ENCODE assay signal across 32 cellular contexts in the genomic region with DNA sequence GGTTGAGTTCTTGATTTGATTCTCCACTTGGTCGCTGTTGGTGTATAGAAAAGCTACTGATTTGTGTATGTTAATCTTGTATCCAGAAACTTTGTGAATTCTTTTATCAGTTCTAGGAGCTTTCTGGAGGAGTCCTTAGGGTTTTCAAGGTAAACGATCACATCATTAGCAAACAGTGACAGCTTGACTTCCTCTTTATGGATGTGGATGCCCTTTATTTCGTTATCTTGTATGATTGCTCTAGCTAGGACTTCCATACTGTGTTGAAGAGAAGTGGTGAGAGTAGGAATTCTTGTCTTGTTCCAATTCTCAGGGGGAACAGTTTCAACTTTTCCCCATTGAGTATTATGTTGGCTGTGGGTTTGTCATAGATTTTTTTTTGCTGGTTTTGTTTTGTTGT. TPM values are rescaled to one million over a fixed set of nuclear protein-coding genes. Genes with fewer than 3 reads are reported as not detected.
DNase-seq lines count a peak whose midpoint lies in the region; ATAC-seq and TF ChIP-seq lines count a peak whose summit lies in the region.
"Had no signal": no experiment of that assay in that cellular context is flagged by ENCODE, and none has a peak within 500 bp of the region (broad histone marks: within the 10 kb centered on the region; RNA-seq: fewer than 3 reads in every experiment).

No MANE protein-coding gene starts in this region.

- H3K36me3 ChIP-seq in CD8-positive, alpha-beta T cell (ENCODE audit: insufficient read depth, low read length), result peaks cover 3% of the 10 kb centered on the region
- H3K36me3 ChIP-seq in naive thymus-derived CD4-positive, alpha-beta T cell (ENCODE audit: control insufficient read depth in 2 of 3, insufficient read depth in 3 of 3, low read length in 3 of 3), result peaks cover 0 to 17% (median 0%) of the 10 kb centered on the region in 3 experiments
- H3K36me3 ChIP-seq: pancreas had no signal

- intact Hi-C loops in activated CD4-positive, alpha-beta T cell treated with anti-CD3 and anti-CD28 coated beads for 36 hours (cut with DNase I, micrococcal nuclease), result no loop called here
- intact Hi-C loops in CD8-positive, alpha-beta T cell (cut with DNase I, micrococcal nuclease), result no loop called here
- intact Hi-C loops in activated T-helper 2 cell treated with anti-CD3 and anti-CD28 coated beads, Interferon-gamma antibody, Interleukin-2, Interleukin-4, amounts not matched to agents 10 μg/mL and 5 μg/mL and 100 μg/mL, durations not matched to agents 14 hours and 24 hours and 36 hours (cut with micrococcal nuclease), result no loop called here
- intact Hi-C loops in naive thymus-derived CD4-positive, alpha-beta T cell (cut with micrococcal nuclease), result no loop called here

- H3K4me3 Mint-ChIP-seq in activated CD4-positive, alpha-beta T cell treated with anti-CD3 and anti-CD28 coated beads, Interleukin-2, amount 10 ng/mL, durations not matched to agents 7 days and 5 days, result no peak overlapping the region
- no peak overlapping the region for H3K4me3 Mint-ChIP-seq in activated CD4-positive, alpha-beta T cell treated with anti-CD3 and anti-CD28 coated beads for 36 hours
- no peak overlapping the region for H3K4me3 Mint-ChIP-seq in CD8-positive, alpha-beta T cell
- no peak overlapping the region for H3K4me3 Mint-ChIP-seq in activated T-helper 2 cell treated with anti-CD3 and anti-CD28 coated beads, Interferon-gamma antibody, Interleukin-2, Interleukin-4, amounts not matched to agents 10 μg/mL and 5 μg/mL and 100 μg/mL, durations not matched to agents 14 hours and 24 hours and 36 hours (ENCODE audit: low read depth)
- peak overlapping the region in 9 of 10 donors; percentile 6 to 60 (median 47) for H3K4me3 Mint-ChIP-seq in naive thymus-derived CD4-positive, alpha-beta T cell
- H3K4me3 Mint-ChIP-seq: activated CD8-positive, alpha-beta memory T cell treated with anti-CD3 and anti-CD28 coated beads, Interleukin-2, amount 10 ng/mL, durations not matched to agents 7 days and 5 days had no signal

- H3K27me3 Mint-ChIP-seq in activated CD4-positive, alpha-beta T cell treated with anti-CD3 and anti-CD28 coated beads, Interleukin-2, amount 10 ng/mL, durations not matched to agents 7 days and 5 days, result no peaks in the 10 kb centered on the region
- H3K27me3 Mint-ChIP-seq in activated CD4-positive, alpha-beta T cell treated with anti-CD3 and anti-CD28 coated beads for 36 hours, result no peaks in the 10 kb centered on the region
- no peaks in the 10 kb centered on the region for H3K27me3 Mint-ChIP-seq in CD8-positive, alpha-beta T cell (ENCODE audit: low read depth)
- H3K27me3 Mint-ChIP-seq in activated T-helper 2 cell treated with anti-CD3 and anti-CD28 coated beads, Interferon-gamma antibody, Interleukin-2, Interleukin-4, amounts not matched to agents 10 μg/mL and 5 μg/mL and 100 μg/mL, durations not matched to agents 14 hours and 24 hours and 36 hours (ENCODE audit: low read depth), result no peaks in the 10 kb centered on the region
- H3K27me3 Mint-ChIP-seq in naive thymus-derived CD4-positive, alpha-beta T cell, result no peaks in the 10 kb centered on the region
- H3K27me3 Mint-ChIP-seq: activated CD8-positive, alpha-beta memory T cell treated with anti-CD3 and anti-CD28 coated beads, Interleukin-2, amount 10 ng/mL, durations not matched to agents 7 days and 5 days had no signal

- no peak for DNase-seq in activated CD4-positive, alpha-beta T cell treated with anti-CD3 and anti-CD28 coated beads, Interleukin-2, amount 10 ng/mL, durations not matched to agents 7 days and 5 days
- no peak for DNase-seq in activated CD4-positive, alpha-beta T cell treated with anti-CD3 and anti-CD28 coated beads for 36 hours
- DNase-seq in CD8-positive, alpha-beta T cell, result no peak
- no peak for DNase-seq in activated T-helper 2 cell treated with anti-CD3 and anti-CD28 coated beads, Interferon-gamma antibody, Interleukin-2, Interleukin-4, amounts not matched to agents 10 μg/mL and 5 μg/mL and 100 μg/mL, durations not matched to agents 14 hours and 24 hours and 36 hours (ENCODE audit: low spot score)
- DNase-seq in naive thymus-derived CD4-positive, alpha-beta T cell, result no peak
- DNase-seq in NCI-H1694 treated with DMSO at 0.1 percent for 48 hours (lab: John Stamatoyannopoulos, UW), result no peak
- DNase-seq: activated CD4-positive, alpha-beta T cell treated with anti-CD3 and anti-CD28 coated beads for 1 hour; activated CD8-positive, alpha-beta memory T cell treated with anti-CD3 and anti-CD28 coated beads, Interleukin-2, amount 10 ng/mL, durations not matched to agents 7 days and 5 days; AML-193; brain microvascular endothelial cell; Caco-2; DMS79; effector memory CD4-positive, alpha-beta T cell; foreskin fibroblast; GDM1; heart left ventricle; IMR-90; kidney; midbrain; NCI-H1092 treated with DMSO at 0.1 percent for 48 hours; NCI-H187 treated with DMSO at 0.1 percent for 48 hours; NK-92 treated with Interleukin-12 subunit alpha and Interleukin-12 subunit beta, amount 100 ng/mL, for 24 hours; pancreas; SHP77 treated with DMSO at 0.1 percent for 48 hours; small intestine; stimulated activated CD8-positive, alpha-beta memory T cell treated with anti-CD3 and anti-CD28 coated beads, Interleukin-4, amount 100 ng/mL, for 48 hours; SW 1271 had no signal

- H3K27me3 ChIP-seq in CD8-positive, alpha-beta T cell (ENCODE audit: insufficient read depth, low read length), result no peaks in the 10 kb centered on the region
- H3K27me3 ChIP-seq in naive thymus-derived CD4-positive, alpha-beta T cell (ENCODE audit: control insufficient read depth in 2 of 2, insufficient read depth in 2 of 2, low read length in 2 of 2), result no peaks in the 10 kb centered on the region
- H3K27me3 ChIP-seq: brain microvascular endothelial cell, heart left ventricle, pancreas, tibial nerve had no signal

- no peak overlapping the region for H3K27ac ChIP-seq in CD8-positive, alpha-beta T cell (ENCODE audit: low read depth, low read length)
- H3K27ac ChIP-seq in naive thymus-derived CD4-positive, alpha-beta T cell (ENCODE audit: low read depth, low read length), result no peak overlapping the region
- H3K27ac ChIP-seq: A549, brain microvascular endothelial cell, heart left ventricle, pancreas, tibial nerve had no signal

- H3K4me3 ChIP-seq in CD8-positive, alpha-beta T cell (ENCODE audit: low read depth, low read length), result no peak overlapping the region
- no peak overlapping the region for H3K4me3 ChIP-seq in naive thymus-derived CD4-positive, alpha-beta T cell (ENCODE audit: low read length)
- H3K4me3 ChIP-seq: A549, heart left ventricle, pancreas, tibial nerve had no signal

- H3K9me3 Mint-ChIP-seq in activated CD4-positive, alpha-beta T cell treated with anti-CD3 and anti-CD28 coated beads, Interleukin-2, amount 10 ng/mL, durations not matched to agents 7 days and 5 days, result peaks cover 6% of the 10 kb centered on the region
- H3K9me3 Mint-ChIP-seq in activated CD4-positive, alpha-beta T cell treated with anti-CD3 and anti-CD28 coated beads for 36 hours (ENCODE audit: low read depth), result no peaks in the 10 kb centered on the region
- H3K9me3 Mint-ChIP-seq in CD8-positive, alpha-beta T cell, result no peaks in the 10 kb centered on the region
- H3K9me3 Mint-ChIP-seq in activated T-helper 2 cell treated with anti-CD3 and anti-CD28 coated beads, Interferon-gamma antibody, Interleukin-2, Interleukin-4, amounts not matched to agents 10 μg/mL and 5 μg/mL and 100 μg/mL, durations not matched to agents 14 hours and 24 hours and 36 hours, result no peaks in the 10 kb centered on the region
- H3K9me3 Mint-ChIP-seq in naive thymus-derived CD4-positive, alpha-beta T cell, result peaks cover 0 to 2% (median 0%) of the 10 kb centered on the region in 11 donors

- CTCF ChIA-PET in activated CD4-positive, alpha-beta T cell treated with anti-CD3 and anti-CD28 coated beads, Interleukin-2, amount 10 ng/mL, durations not matched to agents 7 days and 5 days (lab: Charles Lee), result interaction anchor here (1.8 kb wide), 1 partner anchor 11 kb away, joined by 4 read pairs; no protein-coding TSS in a partner anchor
- CTCF ChIA-PET in activated CD4-positive, alpha-beta T cell treated with anti-CD3 and anti-CD28 coated beads for 36 hours (lab: Charles Lee), result interaction anchor here (0.6 to 1.1 kb wide), 4 partner anchors 13 to 281 kb away, joined by 3 to 4 read pairs (median 3); partner anchors contain the start of genes MPHOSPH9 and MTRFR
- CTCF ChIA-PET in CD8-positive, alpha-beta T cell (lab: Charles Lee), result interaction anchor here (1.2 kb wide), 1 partner anchor 10 kb away, joined by 3 read pairs; no protein-coding TSS in a partner anchor
- CTCF ChIA-PET in naive thymus-derived CD4-positive, alpha-beta T cell (lab: Charles Lee), result interaction anchor here (0.7 kb wide), 1 partner anchor 13 kb away, joined by 3 read pairs; the partner anchor contains the start of gene MPHOSPH9

- H3K27ac Mint-ChIP-seq in activated CD4-positive, alpha-beta T cell treated with anti-CD3 and anti-CD28 coated beads, Interleukin-2, amount 10 ng/mL, durations not matched to agents 7 days and 5 days, result peak overlapping the region; percentile 55
- H3K27ac Mint-ChIP-seq in activated CD4-positive, alpha-beta T cell treated with anti-CD3 and anti-CD28 coated beads for 36 hours, result no peak overlapping the region
- H3K27ac Mint-ChIP-seq in CD8-positive, alpha-beta T cell, result peak overlapping the region; percentile 76
- peak overlapping the region; percentile 0 for H3K27ac Mint-ChIP-seq in activated T-helper 2 cell treated with anti-CD3 and anti-CD28 coated beads, Interferon-gamma antibody, Interleukin-2, Interleukin-4, amounts not matched to agents 10 μg/mL and 5 μg/mL and 100 μg/mL, durations not matched to agents 14 hours and 24 hours and 36 hours
- peak overlapping the region; percentile 3 to 90 (median 81) for H3K27ac Mint-ChIP-seq in naive thymus-derived CD4-positive, alpha-beta T cell
- H3K27ac Mint-ChIP-seq: activated CD8-positive, alpha-beta memory T cell treated with anti-CD3 and anti-CD28 coated beads, Interleukin-2, amount 10 ng/mL, durations not matched to agents 7 days and 5 days had no signal

- H3K36me3 Mint-ChIP-seq in activated CD4-positive, alpha-beta T cell treated with anti-CD3 and anti-CD28 coated beads, Interleukin-2, amount 10 ng/mL, durations not matched to agents 7 days and 5 days (ENCODE audit: low read depth), result peaks cover 61% of the 10 kb centered on the region
- peaks cover 46% of the 10 kb centered on the region for H3K36me3 Mint-ChIP-seq in activated CD4-positive, alpha-beta T cell treated with anti-CD3 and anti-CD28 coated beads for 36 hours (ENCODE audit: low read depth)
- peaks cover 55% of the 10 kb centered on the region for H3K36me3 Mint-ChIP-seq in CD8-positive, alpha-beta T cell
- peaks cover 65% of the 10 kb centered on the region for H3K36me3 Mint-ChIP-seq in activated T-helper 2 cell treated with anti-CD3 and anti-CD28 coated beads, Interferon-gamma antibody, Interleukin-2, Interleukin-4, amounts not matched to agents 10 μg/mL and 5 μg/mL and 100 μg/mL, durations not matched to agents 14 hours and 24 hours and 36 hours (ENCODE audit: low read depth)
- peaks cover 0 to 42% (median 30%) of the 10 kb centered on the region in 5 donors for H3K36me3 Mint-ChIP-seq in naive thymus-derived CD4-positive, alpha-beta T cell

- H3K4me1 Mint-ChIP-seq in activated CD4-positive, alpha-beta T cell treated with anti-CD3 and anti-CD28 coated beads, Interleukin-2, amount 10 ng/mL, durations not matched to agents 7 days and 5 days, result peaks cover 50% of the 10 kb centered on the region
- peaks cover 59% of the 10 kb centered on the region for H3K4me1 Mint-ChIP-seq in activated CD4-positive, alpha-beta T cell treated with anti-CD3 and anti-CD28 coated beads for 36 hours
- H3K4me1 Mint-ChIP-seq in CD8-positive, alpha-beta T cell (ENCODE audit: low read depth), result peaks cover 69% of the 10 kb centered on the region
- H3K4me1 Mint-ChIP-seq in activated T-helper 2 cell treated with anti-CD3 and anti-CD28 coated beads, Interferon-gamma antibody, Interleukin-2, Interleukin-4, amounts not matched to agents 10 μg/mL and 5 μg/mL and 100 μg/mL, durations not matched to agents 14 hours and 24 hours and 36 hours (ENCODE audit: low read depth), result peaks cover 44% of the 10 kb centered on the region
- peaks cover 43 to 78% (median 60%) of the 10 kb centered on the region in 7 donors for H3K4me1 Mint-ChIP-seq in naive thymus-derived CD4-positive, alpha-beta T cell

- no peak for ATAC-seq in activated CD4-positive, alpha-beta T cell treated with anti-CD3 and anti-CD28 coated beads for 36 hours
- ATAC-seq in CD8-positive, alpha-beta T cell, result no peak
- ATAC-seq in naive thymus-derived CD4-positive, alpha-beta T cell, result no peak
- ATAC-seq in GM19395 (IDR thresholded peaks at IDR 0.05; ENCODE audit: unreplicated experiment), result no peak
- ATAC-seq in HG02610 (IDR thresholded peaks at IDR 0.05; ENCODE audit: unreplicated experiment), result no peak
- ATAC-seq: A549; activated CD8-positive, alpha-beta memory T cell treated with anti-CD3 and anti-CD28 coated beads, Interleukin-2, amount 10 ng/mL, durations not matched to agents 7 days and 5 days; esophagus mucosa; heart left ventricle; pancreas had no signal

- H3K9me3 ChIP-seq in CD8-positive, alpha-beta T cell (ENCODE audit: low read length), result no peaks in the 10 kb centered on the region
- H3K9me3 ChIP-seq in naive thymus-derived CD4-positive, alpha-beta T cell (ENCODE audit: control insufficient read depth in 2 of 3, low read length in 3 of 3), result no peaks in the 10 kb centered on the region
- H3K9me3 ChIP-seq: Caco-2, pancreas, tibial nerve had no signal

- no peak for TF ChIP-seq CTCF in CD8-positive, alpha-beta T cell (IDR thresholded peaks at IDR 0.05)

- H3K4me1 ChIP-seq in CD8-positive, alpha-beta T cell (ENCODE audit: insufficient read depth, low read length), result peaks cover 56% of the 10 kb centered on the region
- H3K4me1 ChIP-seq in naive thymus-derived CD4-positive, alpha-beta T cell (ENCODE audit: control insufficient read depth in 2 of 2, insufficient read depth in 2 of 2, low read length in 2 of 2), result peaks cover 6 to 38% of the 10 kb centered on the region in 2 donors
- H3K4me1 ChIP-seq: pancreas had no signal

- POLR2A ChIA-PET in activated CD4-positive, alpha-beta T cell treated with anti-CD3 and anti-CD28 coated beads, Interleukin-2, amount 10 ng/mL, durations not matched to agents 7 days and 5 days (lab: Charles Lee), result interaction anchor here (0.7 kb wide), 1 partner anchor 13 kb away, joined by 19 read pairs; no protein-coding TSS in a partner anchor
- POLR2A ChIA-PET in activated CD4-positive, alpha-beta T cell treated with anti-CD3 and anti-CD28 coated beads for 36 hours (lab: Charles Lee), result no interaction called here
- POLR2A ChIA-PET in CD8-positive, alpha-beta T cell (lab: Charles Lee), result interaction anchor here (1.2 kb wide), 1 partner anchor 13 kb away, joined by 3 read pairs; the partner anchor contains the start of genes MPHOSPH9 and MTRFR
- POLR2A ChIA-PET in naive thymus-derived CD4-positive, alpha-beta T cell (lab: Charles Lee), result no interaction called here

RNA-seq across cellular contexts. Expression of gene MTRFR, which starts 12.4 kb away (rescaled TPM):
- total RNA-seq in activated CD4-positive, alpha-beta T cell treated with anti-CD3 and anti-CD28 coated beads, Interleukin-2, amount 10 ng/mL, durations not matched to agents 7 days and 5 days, result 10 to 100 TPM; 29.2 to 30.8 TPM
- total RNA-seq in activated CD4-positive, alpha-beta T cell treated with anti-CD3 and anti-CD28 coated beads for 36 hours, result 10 to 100 TPM; 31.1 to 34.7 TPM
- total RNA-seq in CD8-positive, alpha-beta T cell, result 10 to 100 TPM; 37.7 to 39.4 TPM
- total RNA-seq in activated T-helper 2 cell treated with anti-CD3 and anti-CD28 coated beads, Interferon-gamma antibody, Interleukin-2, Interleukin-4, amounts not matched to agents 10 μg/mL and 5 μg/mL and 100 μg/mL, durations not matched to agents 14 hours and 24 hours and 36 hours, result 28.9 and 31.1 TPM in 2 replicates
- 10 to 100 TPM; 26.8 to 56.9 (median 39.5) TPM for total RNA-seq in naive thymus-derived CD4-positive, alpha-beta T cell
- 10 to 100 TPM; 42.6 to 60.3 TPM for polyA plus RNA-seq in naive thymus-derived CD4-positive, alpha-beta T cell

RNA-seq across cellular contexts. Expression of gene MPHOSPH9, which starts 12.7 kb away (rescaled TPM):
- 100 to 1,000 TPM; 134 to 162 TPM for total RNA-seq in activated CD4-positive, alpha-beta T cell treated with anti-CD3 and anti-CD28 coated beads, Interleukin-2, amount 10 ng/mL, durations not matched to agents 7 days and 5 days
- 100 to 1,000 TPM in 1 of 2 experiments, 10 to 100 TPM in 1; 94.0 to 128 TPM for total RNA-seq in activated CD4-positive, alpha-beta T cell treated with anti-CD3 and anti-CD28 coated beads for 36 hours
- 10 to 100 TPM; 82.2 to 84.4 TPM for total RNA-seq in CD8-positive, alpha-beta T cell
- total RNA-seq in activated T-helper 2 cell treated with anti-CD3 and anti-CD28 coated beads, Interferon-gamma antibody, Interleukin-2, Interleukin-4, amounts not matched to agents 10 μg/mL and 5 μg/mL and 100 μg/mL, durations not matched to agents 14 hours and 24 hours and 36 hours, result 97.0 and 99.7 TPM in 2 replicates
- total RNA-seq in naive thymus-derived CD4-positive, alpha-beta T cell, result 100 to 1,000 TPM in 1 of 5 experiments, 10 to 100 TPM in 4; 71.0 to 102 (median 82.4) TPM
- polyA plus RNA-seq in naive thymus-derived CD4-positive, alpha-beta T cell, result 10 to 100 TPM; 34.0 to 59.8 TPM

RNA-seq across cellular contexts. Expression of gene CDK2AP1, which starts 26.0 kb away (rescaled TPM):
- 10 to 100 TPM; 28.7 to 34.3 TPM for total RNA-seq in activated CD4-positive, alpha-beta T cell treated with anti-CD3 and anti-CD28 coated beads, Interleukin-2, amount 10 ng/mL, durations not matched to agents 7 days and 5 days
- 10 to 100 TPM; 69.3 to 77.6 TPM for total RNA-seq in activated CD4-positive, alpha-beta T cell treated with anti-CD3 and anti-CD28 coated beads for 36 hours
- total RNA-seq in CD8-positive, alpha-beta T cell, result 1 to 10 TPM; 3.8 to 4.1 TPM
- total RNA-seq in activated T-helper 2 cell treated with anti-CD3 and anti-CD28 coated beads, Interferon-gamma antibody, Interleukin-2, Interleukin-4, amounts not matched to agents 10 μg/mL and 5 μg/mL and 100 μg/mL, durations not matched to agents 14 hours and 24 hours and 36 hours, result 95.3 and 97.7 TPM in 2 replicates
- 10 to 100 TPM in 2 of 5 experiments, 1 to 10 TPM in 3; 3.6 to 45.1 (median 5.0) TPM for total RNA-seq in naive thymus-derived CD4-positive, alpha-beta T cell
- 1 to 10 TPM; 1.3 to 3.2 TPM for polyA plus RNA-seq in naive thymus-derived CD4-positive, alpha-beta T cell

Comparison
In these comparisons a context has a peak if more than half of its experiments do, and no peak if none do; other contexts are left out.
1. POLR2A ChIA-PET loops: an anchor here in activated CD4-positive, alpha-beta T cell treated with anti-CD3 and anti-CD28 coated beads, Interleukin-2, amount 10 ng/mL, durations not matched to agents 7 days and 5 days (0.7 kb wide) and CD8-positive, alpha-beta T cell (1.2 kb wide); none called in activated CD4-positive, alpha-beta T cell treated with anti-CD3 and anti-CD28 coated beads for 36 hours and naive thymus-derived CD4-positive, alpha-beta T cell.
2. H3K4me3 Mint-ChIP-seq: peak in naive thymus-derived CD4-positive, alpha-beta T cell (9 of 10); none in activated CD4-positive, alpha-beta T cell treated with anti-CD3 and anti-CD28 coated beads, Interleukin-2, amount 10 ng/mL, durations not matched to agents 7 days and 5 days (single experiment), activated CD4-positive, alpha-beta T cell treated with anti-CD3 and anti-CD28 coated beads for 36 hours (single experiment), CD8-positive, alpha-beta T cell (single experiment) and activated T-helper 2 cell treated with anti-CD3 and anti-CD28 coated beads, Interferon-gamma antibody, Interleukin-2, Interleukin-4, amounts not matched to agents 10 μg/mL and 5 μg/mL and 100 μg/mL, durations not matched to agents 14 hours and 24 hours and 36 hours (single experiment).